In the genomic region with DNA sequence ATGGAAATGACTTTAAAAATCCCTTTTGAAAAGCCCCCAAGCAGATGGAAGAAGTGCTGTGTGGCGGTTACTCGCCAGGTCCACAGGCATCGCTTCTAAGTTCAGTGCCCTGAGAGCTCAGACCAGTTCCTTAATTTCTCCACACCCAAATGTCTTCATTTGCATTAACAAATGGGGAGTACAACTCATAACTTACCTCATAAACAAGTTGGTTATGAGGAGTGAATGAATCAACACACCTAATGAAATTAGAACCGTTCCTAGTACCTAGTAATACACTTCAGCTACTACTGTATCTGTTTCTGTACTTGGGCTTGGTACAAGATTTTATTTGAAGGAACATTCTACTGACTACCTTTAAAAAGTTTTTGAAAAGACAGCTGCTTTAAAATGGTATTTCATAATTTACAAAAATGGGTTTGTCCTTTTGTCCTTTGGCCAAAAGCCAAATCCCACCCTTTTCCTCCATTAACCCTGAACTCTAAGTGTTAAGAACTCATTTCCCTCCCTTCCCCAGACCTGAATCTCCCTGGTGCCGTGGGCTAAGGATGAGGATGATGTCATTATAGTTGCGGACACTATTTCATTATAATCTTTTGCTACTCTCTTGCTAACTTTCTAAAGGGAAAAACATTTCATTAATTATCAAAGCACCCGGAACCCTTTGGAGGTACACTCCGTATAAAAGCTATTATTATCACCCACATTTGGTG, we compare ENCODE assay signal across 11 cellular contexts.
DNase-seq lines count a peak whose midpoint lies in the region; ATAC-seq and TF ChIP-seq lines count a peak whose summit lies in the region.
"Had no signal": no experiment of that assay in that cellular context is flagged by ENCODE, and none has a peak within 500 bp of the region (broad histone marks: within the 10 kb centered on the region; RNA-seq: fewer than 3 reads in every experiment).

No MANE protein-coding gene starts in this region.

- H3K4me1 ChIP-seq in breast epithelium (peaks cover 5% of the 10 kb centered on the region in 2 donors), right atrium auricular region (peaks cover 0 to 65% of the 10 kb centered on the region in 2 donors)

- H3K9me3 ChIP-seq in breast epithelium (no peaks in the 10 kb centered on the region), right atrium auricular region (no peaks in the 10 kb centered on the region)

- no peak for ATAC-seq in HG03342 (IDR thresholded peaks at IDR 0.05; ENCODE audit: unreplicated experiment)

- H3K36me3 ChIP-seq in breast epithelium = no peaks in the 10 kb centered on the region
- H3K36me3 ChIP-seq in right atrium auricular region = no peaks in the 10 kb centered on the region

- H3K4me3 ChIP-seq in breast epithelium (peak overlapping the region in 1 of 3 donors; percentile 38), right atrium auricular region (peak overlapping the region; percentile 36 to 42)

- DNase-seq in AG20443 (ENCODE audit: low spot score) = peak; percentile 27
- DNase-seq in breast epithelium (ENCODE audit: low spot score in 2 of 2) = no peak
- no peak for DNase-seq in right atrium auricular region (ENCODE audit: low spot score)
- peak; percentile 60 for DNase-seq in pulmonary artery endothelial cell (ENCODE audit: low read depth, low spot score)
- no peak for DNase-seq in NCI-H1417 treated with DMSO at 0.1 percent for 48 hours (lab: John Stamatoyannopoulos, UW)
- no peak for DNase-seq in mucosa of gallbladder (ENCODE audit: low spot score)
- no peak for DNase-seq in NCI-H1105 (lab: John Stamatoyannopoulos, UW)
- DNase-seq: activated naive CD8-positive, alpha-beta T cell treated with anti-CD3 and anti-CD28 coated beads, Interleukin-2, amount 10 ng/mL, durations not matched to agents 7 days and 5 days; DND-41; NCI-H187 treated with DMSO at 0.1 percent for 48 hours had no signal

- H3K27ac ChIP-seq in breast epithelium (peak overlapping the region; percentile 86 to 87), right atrium auricular region (peak overlapping the region; percentile 84 to 91)

- intact Hi-C loops in breast epithelium (cut with DNase I; ENCODE audit: low total_unique reads) = no loop called here

- TF ChIP-seq POLR2A in breast epithelium (IDR thresholded peaks at IDR 0.05) = no peak

- TF ChIP-seq CTCF in breast epithelium (IDR thresholded peaks at IDR 0.05) (no peak), right atrium auricular region (IDR thresholded peaks at IDR 0.05) (no peak)

- H3K27me3 ChIP-seq in breast epithelium = no peaks in the 10 kb centered on the region
- no peaks in the 10 kb centered on the region for H3K27me3 ChIP-seq in right atrium auricular region

Comparison
In these comparisons a context has a peak if more than half of its experiments do, and no peak if none do; other contexts are left out.
1. DNase-seq: peak in AG20443 (single experiment) and pulmonary artery endothelial cell (single experiment); none in breast epithelium (0 of 2), right atrium auricular region (single experiment), NCI-H1417 treated with DMSO at 0.1 percent for 48 hours (single experiment), mucosa of gallbladder (single experiment) and NCI-H1105 (single experiment).